ENCODE assay signal across 8 cellular contexts in genomic region chr22:31750365-31751284, GRCh38. TPM values are rescaled to one million over a fixed set of nuclear protein-coding genes. Genes with fewer than 3 reads are reported as not detected.
DNase-seq lines count a peak whose midpoint lies in the region; FAIRE-seq and TF ChIP-seq lines count a peak whose summit lies in the region.

No MANE protein-coding gene starts in this region.

- H4K8ac ChIP-seq in H1 (ENCODE audit: extremely low read depth, insufficient read depth, low read length), result no peak overlapping the region

- H3K36me3 ChIP-seq in NT2/D1 (ENCODE audit: insufficient read depth, insufficient read length, low read length) (peaks cover 10% of the 10 kb centered on the region), H1 (ENCODE audit: control insufficient read depth in 2 of 4, insufficient read depth in 4 of 4, low read length in 3 of 4) (peaks cover 0 to 7% (median under 1%) of the 10 kb centered on the region in 4 experiments; a peak in 3 of 8 replicates), neutrophil (peaks cover 6% of the 10 kb centered on the region)

- H3K18ac ChIP-seq in H1 (ENCODE audit: extremely low read depth, low read length), result no peak overlapping the region

- peak overlapping the region; percentile 92; the same call in 1 of the 2 replicates for H2BK12ac ChIP-seq in H1 (ENCODE audit: low read depth, low read length)

- H3K79me2 ChIP-seq in H1 (ENCODE audit: control insufficient read depth in 1 of 2, insufficient read depth in 2 of 2, low read length in 2 of 2), result peaks cover 7 to 44% of the 10 kb centered on the region in 2 experiments

- peak overlapping the region; percentile 18 for H3K4me3 ChIP-seq in NT2/D1 (ENCODE audit: insufficient read length, low read depth)
- H3K4me3 ChIP-seq in H1 (ENCODE audit: extremely low read depth in 1 of 4, insufficient read depth in 2 of 4, low read depth in 3 of 4, low read length in 4 of 4), result peak overlapping the region in 1 of 4 experiments; percentile 87; a peak in 4 of 8 replicates
- H3K4me3 ChIP-seq in neutrophil (ENCODE audit: low read depth in 1 of 2, low read length in 1 of 2), result peak overlapping the region; percentile 81 to 82

- peak overlapping the region; percentile 99 for H3K27ac ChIP-seq in C4-2B
- no peak overlapping the region for H3K27ac ChIP-seq in H1 (ENCODE audit: low read depth, low read length)
- H3K27ac ChIP-seq in neutrophil, result peak overlapping the region; percentile 88

- H2BK20ac ChIP-seq in H1 (ENCODE audit: low read length), result no peak overlapping the region

- no peak overlapping the region for H4K91ac ChIP-seq in H1 (replicated peaks; ENCODE audit: insufficient read length, low read length)

- H3K14ac ChIP-seq in H1 (ENCODE audit: insufficient read length), result no peak overlapping the region

- H3K9ac ChIP-seq in NT2/D1 (ENCODE audit: insufficient read length, low read depth), result peak overlapping the region; percentile 64
- no peak overlapping the region for H3K9ac ChIP-seq in H1 (replicated peaks in 1 of 4; ENCODE audit: extremely low read depth in 1 of 4, low read depth in 3 of 4, low read length in 3 of 4)

- no peak overlapping the region for H3K56ac ChIP-seq in H1 (replicated peaks; ENCODE audit: insufficient read length, low read depth, low read length)

- TF ChIP-seq CTCF in C4-2B (conservative IDR thresholded peaks at IDR 0.05) (no peak), H1 (IDR thresholded peaks at IDR 0.05; ENCODE audit: control extremely low read depth in 1 of 3, insufficient read depth in 1 of 3, low read depth in 1 of 3, low read length in 3 of 3) (no peak), neutrophil (IDR thresholded peaks at IDR 0.05) (no peak)

- no peak for TF ChIP-seq RAD21 in H1 (IDR thresholded peaks at IDR 0.05 in 1 of 2, conservative IDR thresholded peaks at IDR 0.05 in 1 of 2; ENCODE audit: low read depth in 2 of 2, low read length in 2 of 2)

- peak overlapping the region; percentile 47; the same call in 1 of the 2 replicates for H2AFZ ChIP-seq in H1 (ENCODE audit: low read length)

- H3K9me3 ChIP-seq in NT2/D1 (ENCODE audit: insufficient read depth, low read length), result no peaks in the 10 kb centered on the region
- no peaks in the 10 kb centered on the region for H3K9me3 ChIP-seq in H1 (ENCODE audit: insufficient read depth in 2 of 2, low read depth in 1 of 2, low read length in 1 of 2)
- no peaks in the 10 kb centered on the region for H3K9me3 ChIP-seq in neutrophil

- H3K79me1 ChIP-seq in H1 (ENCODE audit: low read depth, low read length), result peaks cover 5% of the 10 kb centered on the region

- no peak for FAIRE-seq in H1 (lab: Jason Lieb, UNC)
- no peak for FAIRE-seq in frontal cortex (lab: Jason Lieb, UNC)

- H2BK120ac ChIP-seq in H1 (replicated peaks; ENCODE audit: low read depth, low read length), result no peak overlapping the region

- H4K20me1 ChIP-seq in H1 (replicated peaks in 1 of 2; ENCODE audit: control insufficient read depth in 1 of 2, insufficient read depth in 2 of 2, low read length in 2 of 2), result no peaks in the 10 kb centered on the region

- H2BK15ac ChIP-seq in H1 (ENCODE audit: low read length), result peak overlapping the region; percentile 85; the same call in 1 of the 2 replicates

- peaks cover 14% of the 10 kb centered on the region; the same call in 1 of the 2 replicates for H3K23me2 ChIP-seq in H1 (ENCODE audit: low read depth, low read length)

- H3K4me1 ChIP-seq in NT2/D1 (ENCODE audit: insufficient read depth, insufficient read length) (no peaks in the 10 kb centered on the region), H1 (replicated peaks in 1 of 4; ENCODE audit: control insufficient read depth in 3 of 4, insufficient read depth in 4 of 4, low read length in 3 of 4) (peaks cover 5 to 18% (median 12%) of the 10 kb centered on the region in 4 experiments), neutrophil (ENCODE audit: control insufficient read depth in 1 of 2, insufficient read depth in 1 of 2, low read depth in 1 of 2, low read length in 1 of 2) (peaks cover 50 to 61% of the 10 kb centered on the region in 2 experiments)

- TF ChIP-seq POLR2A in H1 (IDR thresholded peaks at IDR 0.05; ENCODE audit: control extremely low read depth in 1 of 2, low read depth in 2 of 2, low read length in 2 of 2), result no peak

- TF ChIP-seq EP300 in H1 (IDR thresholded peaks at IDR 0.05; ENCODE audit: borderline replicate concordance in 1 of 2, low read depth in 2 of 2, low read length in 2 of 2), result no peak

- H2AK5ac ChIP-seq in H1 (ENCODE audit: low read depth, low read length), result no peak overlapping the region

- H3K4me2 ChIP-seq in H1 (ENCODE audit: insufficient read depth in 1 of 2, low read depth in 2 of 2, low read length in 2 of 2), result peak overlapping the region; percentile 58 to 99

- 66% methylated on average over 16 of the region's 16 CpGs; no CpG with 5 or more reads in 1 of the 2 experiments for WGBS in H1 (ENCODE audit: extremely low coverage in 1 of 2, insufficient coverage in 1 of 2, insufficient read length in 1 of 2, insufficient replicate concordance in 2 of 2, low coverage in 1 of 2, low lambda C conversion rate in 2 of 2, missing lambda C conversion rate in 1 of 2), 2 experiments

- POLR2A ChIA-PET in H1 (lab: Charles Lee; ENCODE audit: partially characterized antibody), result interaction anchor here (1.0 to 1.7 kb wide), 5 partner anchors 8 to 214 kb away, joined by 3 to 5 read pairs (median 3); no protein-coding TSS in a partner anchor

- H2BK5ac ChIP-seq in H1 (ENCODE audit: low read depth, low read length), result no peak overlapping the region; the same call in 1 of the 2 replicates

- peak overlapping the region; percentile 4 for H3K4ac ChIP-seq in H1 (replicated peaks; ENCODE audit: insufficient read length, low read depth, low read length)

- H4K5ac ChIP-seq in H1 (ENCODE audit: insufficient read length, low read depth, low read length), result no peak overlapping the region

- DNase-seq in NT2/D1 (ENCODE audit: low read depth, low spot score) (no peak), H1 (ENCODE audit: low read depth in 1 of 2, low spot score in 2 of 2) (no peak), NCI-H1417 treated with DMSO at 0.1 percent for 48 hours (lab: John Stamatoyannopoulos, UW) (no peak), frontal cortex (ENCODE audit: low spot score in 2 of 2) (no peak), GM03348 (ENCODE audit: low spot score) (no peak)
- no peak for DNase-seq in activated CD4-positive, CD25-positive, alpha-beta regulatory T cell (lab: John Stamatoyannopoulos, UW)

- H3K23ac ChIP-seq in H1 (ENCODE audit: insufficient read length), result no peak overlapping the region

- H3K27me3 ChIP-seq in NT2/D1 (ENCODE audit: insufficient read depth, insufficient read length) (no peaks in the 10 kb centered on the region), H1 (replicated peaks in 1 of 4; ENCODE audit: control insufficient read depth in 3 of 4, extremely low read depth in 1 of 4, insufficient read depth in 3 of 4, low read length in 3 of 4) (no peaks in the 10 kb centered on the region), neutrophil (no peaks in the 10 kb centered on the region)

- CTCF ChIA-PET in H1 (lab: Charles Lee; ENCODE audit: partially characterized antibody), result interaction anchor here (1.6 to 4.1 kb wide), 2 partner anchors 85 to 220 kb away, joined by 6 to 13 read pairs; no protein-coding TSS in a partner anchor

TF ChIP-seq in H1, 55 proteins besides CTCF, POLR2A, EP300 and RAD21:
- TF ChIP-seq TEAD4 (IDR thresholded peaks at IDR 0.05; ENCODE audit: low read depth, low read length), result no peak
- TF ChIP-seq KDM1A (IDR thresholded peaks at IDR 0.05; ENCODE audit: borderline replicate concordance, low read length), result peak; percentile 54; the same call in 1 of the 2 replicates

RNA-seq across cellular contexts. Expression of gene PRR14L, which starts 0.7 kb away (rescaled TPM):
- total RNA-seq in H1 (2021; fragmentation: NEBNext Ultra II Directional; extraction: Animal tissue kit (Norgen Biotek cat#: 25700)), result 98.6 and 110 TPM in 2 replicates
- 25.5 and 26.5 TPM in 2 replicates for polyA plus RNA-seq in H1 (2011; rRNA removed)
- polyA plus RNA-seq in H1 (2011; cell fraction: cytosol; rRNA removed), result 20.6 TPM
- 40.3 TPM for polyA plus RNA-seq in H1 (2011; cell fraction: nucleus; rRNA removed)
- 23.2 to 38.5 TPM (median 28.6 TPM) in 4 replicates for polyA plus RNA-seq in H1 (2012, experiment 1 of 2)
- polyA plus RNA-seq in H1 (2012, experiment 2 of 2), result 2.4 TPM
- 22.7 TPM for polyA plus RNA-seq in H1 (2013, experiment 1 of 2)
- 21.6 TPM for polyA plus RNA-seq in H1 (2013, experiment 2 of 2)
- 208 TPM in 2 replicates for polyA minus RNA-seq in H1 (2011; rRNA and poly(A)+ RNA removed)
- 59.5 TPM for polyA minus RNA-seq in H1 (2011; cell fraction: cytosol; rRNA and poly(A)+ RNA removed)
- polyA minus RNA-seq in H1 (2011; cell fraction: nucleus; rRNA and poly(A)+ RNA removed), result 152 TPM
- 26.9 TPM for total RNA-seq in frontal cortex

RNA-seq across cellular contexts. Expression of gene DEPDC5, which starts 3.2 kb away (rescaled TPM):
- 26.5 and 26.7 TPM in 2 replicates for total RNA-seq in H1 (2021; fragmentation: NEBNext Ultra II Directional; extraction: Animal tissue kit (Norgen Biotek cat#: 25700))
- polyA plus RNA-seq in H1 (2011; rRNA removed), result 16.3 and 18.3 TPM in 2 replicates
- 16.2 TPM for polyA plus RNA-seq in H1 (2011; cell fraction: cytosol; rRNA removed)
- polyA plus RNA-seq in H1 (2011; cell fraction: nucleus; rRNA removed), result 28.6 TPM
- polyA plus RNA-seq in H1 (2012, experiment 1 of 2), result 12.8 to 16.5 TPM (median 15.0 TPM) in 4 replicates
- polyA plus RNA-seq in H1 (2012, experiment 2 of 2), result 2.9 TPM
- polyA plus RNA-seq in H1 (2013, experiment 1 of 2), result 10.9 TPM
- polyA plus RNA-seq in H1 (2013, experiment 2 of 2), result 12.1 TPM
- polyA minus RNA-seq in H1 (2011; rRNA and poly(A)+ RNA removed), result 40.6 and 43.3 TPM in 2 replicates
- polyA minus RNA-seq in H1 (2011; cell fraction: cytosol; rRNA and poly(A)+ RNA removed), result 18.8 TPM
- polyA minus RNA-seq in H1 (2011; cell fraction: nucleus; rRNA and poly(A)+ RNA removed), result 46.6 TPM
- 15.9 TPM for total RNA-seq in frontal cortex
